12 cellular contexts compared by ENCODE assay signal in genomic region chr1:8378981-8379470, GRCh38.
A peak's percentile ranks its signal among the peaks of the same experiment; 100 is the strongest.
DNase-seq lines count a peak whose midpoint lies in the region; ATAC-seq, FAIRE-seq and TF ChIP-seq lines count a peak whose summit lies in the region.
"Had no signal": no experiment of that assay in that cellular context is flagged by ENCODE, and none has a peak within 500 bp of the region (broad histone marks: within the 10 kb centered on the region; RNA-seq: fewer than 3 reads in every experiment).

No MANE protein-coding gene starts in this region.

- H3K27me3 ChIP-seq in liver (ENCODE audit: control insufficient read depth in 4 of 4, insufficient read depth in 4 of 4, low read length in 3 of 4), result no peaks in the 10 kb centered on the region
- H3K27me3 ChIP-seq in HepG2 (ENCODE audit: control insufficient read depth in 1 of 2, insufficient read depth in 2 of 2, low read length in 2 of 2), result no peaks in the 10 kb centered on the region
- no peaks in the 10 kb centered on the region for H3K27me3 ChIP-seq in heart left ventricle
- H3K27me3 ChIP-seq in neutrophil, result no peaks in the 10 kb centered on the region
- H3K27me3 ChIP-seq: BE2C had no signal

- TF ChIP-seq EP300 in HepG2 (IDR thresholded peaks at IDR 0.05; ENCODE audit: low read depth in 2 of 2, low read length in 2 of 2) (no peak), HepG2 (CRISPR knock-in tag; IDR thresholded peaks at IDR 0.05; ENCODE audit: borderline replicate concordance) (no peak)

- H3K36me3 Mint-ChIP-seq in glutamatergic neuron (ENCODE audit: unreplicated experiment), result no peaks in the 10 kb centered on the region

- H3K4me1 ChIP-seq in liver (ENCODE audit: control insufficient read depth in 4 of 4, insufficient read depth in 4 of 4, low read length in 3 of 4), result peaks cover 7 to 49% (median 37%) of the 10 kb centered on the region in 4 donors
- peaks cover 18% of the 10 kb centered on the region for H3K4me1 ChIP-seq in HepG2 (ENCODE audit: insufficient read depth, low read length)
- H3K4me1 ChIP-seq in heart left ventricle, result peaks cover 5 to 93% (median 81%) of the 10 kb centered on the region in 12 donors
- peaks cover 69 to 87% of the 10 kb centered on the region in 2 experiments for H3K4me1 ChIP-seq in neutrophil (ENCODE audit: control insufficient read depth in 1 of 2, insufficient read depth in 1 of 2, low read depth in 1 of 2, low read length in 1 of 2)

- POLR2A ChIA-PET in HepG2 (lab: Yijun Ruan, JAX), result no interaction called here

- H3K27ac Mint-ChIP-seq in glutamatergic neuron (ENCODE audit: unreplicated experiment), result no peak overlapping the region

- H4K20me1 ChIP-seq in HepG2 (ENCODE audit: insufficient read depth, low read length), result peaks cover 72% of the 10 kb centered on the region

- TF ChIP-seq RAD21 in liver (IDR thresholded peaks at IDR 0.05) (no peak), HepG2 (CRISPR knock-in tag; IDR thresholded peaks at IDR 0.05) (no peak)

- H3K27me3 Mint-ChIP-seq in glutamatergic neuron (ENCODE audit: unreplicated experiment), result peaks cover 14% of the 10 kb centered on the region

- H3K4me2 ChIP-seq in HepG2 (ENCODE audit: low read depth, low read length), result no peak overlapping the region

- H3K9me3 ChIP-seq in liver (ENCODE audit: control insufficient read depth in 4 of 4, low read length in 3 of 4) (no peaks in the 10 kb centered on the region), HepG2 (ENCODE audit: low read length) (no peaks in the 10 kb centered on the region), heart left ventricle (no peaks in the 10 kb centered on the region), neutrophil (no peaks in the 10 kb centered on the region)
- H3K9me3 ChIP-seq: BE2C had no signal

- H3K79me2 ChIP-seq in HepG2 (ENCODE audit: insufficient read depth, low read length), result peaks cover 50% of the 10 kb centered on the region

- 84% methylated on average over 10 of the region's 10 CpGs for WGBS in liver
- WGBS in HepG2 (ENCODE audit: low lambda C conversion rate), result 95% methylated on average over 6 of the region's 10 CpGs
- 54 to 64% (median 55%) methylated on average over 10 of the region's 10 CpGs for WGBS in heart left ventricle, 4 donors

- peaks cover 10% of the 10 kb centered on the region for H3K9me3 Mint-ChIP-seq in glutamatergic neuron (ENCODE audit: unreplicated experiment)

- in situ Hi-C loops in HepG2 (cut with HindIII; ENCODE audit: extremely low pct_ligation_motif_present, low pct_unique_long_range_greater_than_20kb), result no loop called here

- no TSS peak for BruUV-seq in HepG2 (replicated peaks; lab: Mats Ljungman, UMichigan)

- H3K36me3 ChIP-seq in liver (ENCODE audit: control insufficient read depth in 4 of 4, insufficient read depth in 3 of 4, low read depth in 1 of 4, low read length in 3 of 4) (peaks cover 0 to 2% (median 0%) of the 10 kb centered on the region in 4 donors), HepG2 (replicated peaks in 1 of 2; ENCODE audit: control insufficient read depth in 1 of 2, insufficient read depth in 2 of 2, low read length in 2 of 2) (peaks cover 18 to 44% of the 10 kb centered on the region in 2 experiments; a peak in 4 of 5 replicates), heart left ventricle (peaks cover 0 to 44% (median 0%) of the 10 kb centered on the region in 9 donors), neutrophil (peaks cover 31% of the 10 kb centered on the region)
- H3K36me3 ChIP-seq: BE2C had no signal

- H2AFZ ChIP-seq in HepG2 (ENCODE audit: low read length), result no peak overlapping the region

- ATAC-seq in HepG2 (no peak; the same call in 2 of the 3 replicates), heart left ventricle (peak in 2 of 4 donors; percentile 11 to 12), HG03521 (IDR thresholded peaks at IDR 0.05; ENCODE audit: unreplicated experiment) (no peak), HG03135 (IDR thresholded peaks at IDR 0.05; ENCODE audit: unreplicated experiment) (no peak)

- no peak for DNase-seq in HepG2 (ENCODE audit: low spot score)
- no peak for DNase-seq in heart left ventricle
- no peak for DNase-seq in glutamatergic neuron
- no peak for DNase-seq in HT-29 (ENCODE audit: low spot score)
- DNase-seq: BE2C, left colon, NCI-H446 had no signal

- no peak for TF ChIP-seq POLR2A in HepG2 (IDR thresholded peaks at IDR 0.05; ENCODE audit: insufficient read depth in 1 of 2, low read depth in 2 of 2, low read length in 2 of 2)
- TF ChIP-seq POLR2A in heart left ventricle (IDR thresholded peaks at IDR 0.05), result no peak

- TF ChIP-seq CTCF in liver (IDR thresholded peaks at IDR 0.05; ENCODE audit: low read depth, low read length, missing input control) (no peak), HepG2 (CRISPR knock-in tag; IDR thresholded peaks at IDR 0.05) (no peak), heart left ventricle (IDR thresholded peaks at IDR 0.05) (no peak), neutrophil (IDR thresholded peaks at IDR 0.05) (no peak), glutamatergic neuron (IDR thresholded peaks at IDR 0.05; ENCODE audit: partially characterized antibody, unreplicated experiment) (no peak)

- FAIRE-seq in HepG2 (lab: Jason Lieb, UNC), result no peak

- CTCF ChIA-PET in HepG2 (lab: Yijun Ruan, JAX; ENCODE audit: low intra/inter-chr PET ratio, low total read pairs), result no interaction called here

- intact Hi-C loops in HepG2 (cut with micrococcal nuclease; ENCODE audit: unreplicated experiment) (loop anchor here (5.0 to 10.0 kb wide), 2 partner anchors 43 to 326 kb away; no protein-coding TSS in a partner anchor), heart left ventricle (cut with DNase I) (loop anchor here in 2 of 10 donors (2.0 to 10.0 kb wide), 2 partner anchors 30 to 146 kb away; no protein-coding TSS in a partner anchor)

- peak overlapping the region; percentile 1 to 9 for H3K27ac ChIP-seq in liver (ENCODE audit: low read depth in 1 of 2, low read length in 2 of 2)
- H3K27ac ChIP-seq in HepG2 (ENCODE audit: extremely low read length, insufficient read depth, low read length), result no peak overlapping the region
- peak overlapping the region; percentile 48 to 92 (median 67) for H3K27ac ChIP-seq in heart left ventricle
- H3K27ac ChIP-seq in neutrophil, result peak overlapping the region; percentile 73
- H3K27ac ChIP-seq: epithelial cell of prostate had no signal

- H3K9ac ChIP-seq in liver (ENCODE audit: low read depth in 1 of 2, low read length in 2 of 2) (no peak overlapping the region), HepG2 (ENCODE audit: insufficient read depth, low read depth, low read length) (no peak overlapping the region)

- peaks cover 48% of the 10 kb centered on the region for H3K4me1 Mint-ChIP-seq in glutamatergic neuron (ENCODE audit: low read depth, unreplicated experiment)

- H3K4me3 Mint-ChIP-seq in glutamatergic neuron (ENCODE audit: unreplicated experiment), result no peak overlapping the region

- H3K4me3 ChIP-seq in liver (ENCODE audit: low read depth in 1 of 3, low read length in 3 of 3) (no peak overlapping the region), HepG2 (replicated peaks in 1 of 3; ENCODE audit: insufficient read depth in 1 of 3, low read depth in 2 of 3, low read length in 3 of 3) (no peak overlapping the region), heart left ventricle (no peak overlapping the region), neutrophil (ENCODE audit: low read depth in 1 of 2, low read length in 1 of 2) (no peak overlapping the region)

TF ChIP-seq in liver, 16 proteins besides CTCF, POLR2A, EP300 and RAD21:
- TF ChIP-seq HNF4G (IDR thresholded peaks at IDR 0.05), result no peak

TF ChIP-seq in HepG2, 621 proteins besides CTCF, POLR2A, EP300 and RAD21:
- no peak for TF ChIP-seq RELA (CRISPR knock-in tag; IDR thresholded peaks at IDR 0.05)
- TF ChIP-seq ZNF724P (CRISPR knock-in tag; IDR thresholded peaks at IDR 0.05; ENCODE audit: borderline replicate concordance), result no peak
- TF ChIP-seq ZNF496 (CRISPR knock-in tag; IDR thresholded peaks at IDR 0.05; ENCODE audit: insufficient replicate concordance), result no peak
- TF ChIP-seq HMG20A (CRISPR knock-in tag; IDR thresholded peaks at IDR 0.05; ENCODE audit: borderline replicate concordance), result no peak
- TF ChIP-seq TOPORS (CRISPR knock-in tag; IDR thresholded peaks at IDR 0.05), result no peak
- no peak for TF ChIP-seq ZNF737 (CRISPR knock-in tag; IDR thresholded peaks at IDR 0.05; ENCODE audit: borderline replicate concordance)
- no peak for TF ChIP-seq ZFP91 (CRISPR knock-in tag; IDR thresholded peaks at IDR 0.05; ENCODE audit: borderline replicate concordance)
- no peak for TF ChIP-seq ZNF337 (CRISPR knock-in tag; IDR thresholded peaks at IDR 0.05; ENCODE audit: borderline replicate concordance, low read depth)
- no peak for TF ChIP-seq GMEB1 (CRISPR knock-in tag; IDR thresholded peaks at IDR 0.05; ENCODE audit: borderline replicate concordance)
TF ChIP-seq in HepG2: peak in this region for 0.
